Comparison of ENCODE assay signal across 8 cellular contexts in the genomic region with DNA sequence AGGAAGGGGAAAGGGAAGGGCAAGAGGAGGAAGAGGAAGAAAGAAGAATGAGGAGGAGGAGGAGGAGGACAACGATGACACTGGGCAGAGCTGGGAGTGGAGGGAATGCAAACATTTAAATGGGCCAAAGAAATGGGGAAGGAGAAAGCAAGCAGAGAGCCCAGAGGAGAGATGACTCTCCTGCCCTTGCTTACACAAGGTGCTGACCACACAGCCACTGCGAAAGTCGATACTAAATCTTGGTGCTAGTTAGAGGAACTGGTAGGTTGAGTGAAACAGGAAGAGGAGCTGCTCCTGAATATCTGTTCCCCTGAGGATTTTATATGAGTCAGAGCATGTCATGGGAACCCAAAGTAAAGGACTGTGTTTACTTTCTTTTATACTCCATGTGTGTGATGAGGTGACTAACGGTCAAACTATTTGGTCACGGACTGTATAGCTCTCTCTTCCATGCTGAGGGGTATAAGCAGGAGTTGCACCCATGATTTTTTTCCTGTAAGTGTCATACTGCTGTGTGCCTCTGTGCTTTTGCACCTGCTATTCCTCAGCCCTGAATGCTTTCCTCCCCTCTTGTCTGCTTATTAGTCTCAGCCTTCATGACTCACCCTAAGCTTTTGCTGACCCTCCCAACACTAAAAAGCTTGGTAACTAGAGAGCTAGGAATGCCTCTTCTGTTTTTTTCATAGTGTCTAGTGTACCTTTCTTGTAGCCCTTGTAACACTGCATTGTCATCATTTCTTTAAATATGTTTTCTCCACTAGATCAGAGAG. TPM values are rescaled to one million over a fixed set of nuclear protein-coding genes. Genes with fewer than 3 reads are reported as not detected.
DNase-seq lines count a peak whose midpoint lies in the region; ATAC-seq and TF ChIP-seq lines count a peak whose summit lies in the region.
"Had no signal": no experiment of that assay in that cellular context is flagged by ENCODE, and none has a peak within 500 bp of the region (broad histone marks: within the 10 kb centered on the region; RNA-seq: fewer than 3 reads in every experiment).

No MANE protein-coding gene starts in this region.

- TF ChIP-seq CTCF in GM10266 (IDR thresholded peaks at IDR 0.05; ENCODE audit: control insufficient read depth, insufficient read depth, low read depth, missing control alignments) (no peak), fibroblast of villous mesenchyme (IDR thresholded peaks at IDR 0.05; ENCODE audit: insufficient read depth, low read depth, low read length) (no peak)

- peak overlapping the region; percentile 43 for H3K27ac ChIP-seq in SJCRH30

- H3K4me1 ChIP-seq in SJCRH30 = peaks cover 21% of the 10 kb centered on the region

- peak; percentile 96 for ATAC-seq in GM21619 (IDR thresholded peaks at IDR 0.05; ENCODE audit: unreplicated experiment)

- H3K9me3 ChIP-seq in SJCRH30 (replicated peaks) = no peaks in the 10 kb centered on the region
- H3K9me3 ChIP-seq: tibial artery had no signal

- H3K4me3 ChIP-seq in SJCRH30 (no peak overlapping the region), fibroblast of villous mesenchyme (ENCODE audit: low read depth, low read length) (no peak overlapping the region), skeletal muscle cell (ENCODE audit: low read depth, low read length) (no peak overlapping the region)
- H3K4me3 ChIP-seq: tibial artery had no signal

- DNase-seq in GM10266 (ENCODE audit: extremely low spot score) (peak; percentile 30), HT-29 (ENCODE audit: low spot score) (peak; percentile 88), SJCRH30 (peak; percentile 71 to 81), fibroblast of villous mesenchyme (ENCODE audit: low read depth) (peak; percentile 94), skeletal muscle cell (ENCODE audit: low read depth) (peak; percentile 88), NCI-H1694 (lab: John Stamatoyannopoulos, UW) (no peak)

- no peaks in the 10 kb centered on the region for H3K27me3 ChIP-seq in SJCRH30
- H3K27me3 ChIP-seq: tibial artery had no signal

- H3K36me3 ChIP-seq in SJCRH30 = no peaks in the 10 kb centered on the region
- H3K36me3 ChIP-seq: tibial artery had no signal

RNA-seq across cellular contexts. Expression of gene PAQR8, which starts 9.5 kb away (rescaled TPM):
- total RNA-seq in HT-29 (2014; rRNA removed; shearing (Covaris generic)) = 0.89 and 1.3 TPM in 2 replicates
- 3.3 and 3.4 TPM in 2 replicates for total RNA-seq in SJCRH30 (2014; rRNA removed; shearing (Covaris generic))
- total RNA-seq in fibroblast of villous mesenchyme = 3.2 and 4.7 TPM in 2 replicates
